11 cellular contexts compared by ENCODE assay signal in genomic region chr9:136839229-136840139, GRCh38. TPM values are rescaled to one million over a fixed set of nuclear protein-coding genes. Genes with fewer than 3 reads are reported as not detected.
A peak's percentile ranks its signal among the peaks of the same experiment; 100 is the strongest.
DNase-seq lines count a peak whose midpoint lies in the region; ATAC-seq and TF ChIP-seq lines count a peak whose summit lies in the region.
"Had no signal": no experiment of that assay in that cellular context is flagged by ENCODE, and none has a peak within 500 bp of the region (broad histone marks: within the 10 kb centered on the region; RNA-seq: fewer than 3 reads in every experiment).

No MANE protein-coding gene starts in this region.

- peaks cover 3 to 5% (median 4%) of the 10 kb centered on the region in 3 donors for H3K4me1 Mint-ChIP-seq in IgD-negative memory B cell

- CTCF ChIA-PET in A673 (lab: Charles Lee): no interaction called here

- no peak overlapping the region for H2BK5ac ChIP-seq in mesenchymal stem cell (ENCODE audit: low read depth, low read length, poor library complexity, severe bottlenecking)

- no peak for TF ChIP-seq POLR2A in gastroesophageal sphincter (IDR thresholded peaks at IDR 0.05)

- no peaks in the 10 kb centered on the region for H3K36me3 Mint-ChIP-seq in IgD-negative memory B cell

- ATAC-seq in gastroesophageal sphincter: no peak

- no peak overlapping the region for H2BK15ac ChIP-seq in mesenchymal stem cell (ENCODE audit: low read depth, poor library complexity, severe bottlenecking)

- no peaks in the 10 kb centered on the region for H3K9me3 Mint-ChIP-seq in IgD-negative memory B cell
- H3K9me3 Mint-ChIP-seq: central memory CD8-positive, alpha-beta T cell had no signal

- intact Hi-C loops in A673 (cut with micrococcal nuclease; ENCODE audit: unreplicated experiment): loop anchor here (5.0 kb wide), 1 partner anchor 37 kb away; no protein-coding TSS in a partner anchor

- H3K18ac ChIP-seq in mesenchymal stem cell (ENCODE audit: low read depth in 1 of 2, low read length in 2 of 2): no peak overlapping the region

- no peak overlapping the region for H4K91ac ChIP-seq in mesenchymal stem cell (ENCODE audit: low read length)

- WGBS in mesenchymal stem cell: 91% methylated on average over 34 of the region's 36 CpGs
- WGBS in gastroesophageal sphincter (ENCODE audit: low coverage in 1 of 2), 2 donors: 93% methylated on average over 3 of the region's 36 CpGs; no CpG with 5 or more reads in 1 of the 2 donors

- H2BK120ac ChIP-seq in mesenchymal stem cell (ENCODE audit: low read depth, low read length): no peak overlapping the region

- DNase-seq in A673 (ENCODE audit: low spot score) (no peak), mesenchymal stem cell (no peak), G401 (ENCODE audit: low spot score) (no peak)
- DNase-seq in stimulated activated CD4-positive, alpha-beta T cell treated with anti-CD3 and anti-CD28 coated beads, Interleukin-2, amount 100 ng/mL, for 24 hours: no peak
- DNase-seq: activated naive CD4-positive, alpha-beta T cell; GOT3; NCI-H1105 treated with DMSO at 0.1 percent for 48 hours had no signal

- H3K27ac ChIP-seq in A673 (ENCODE audit: low read depth, low read length, poor library complexity, severe bottlenecking): peak overlapping the region; percentile 48
- peak overlapping the region; percentile 0 for H3K27ac ChIP-seq in mesenchymal stem cell (ENCODE audit: low read length, poor library complexity, severe bottlenecking)
- no peak overlapping the region for H3K27ac ChIP-seq in gastroesophageal sphincter

- peak overlapping the region in 2 of 3 donors; percentile 25 to 68 for H3K27ac Mint-ChIP-seq in IgD-negative memory B cell

- no peak overlapping the region for H3K23ac ChIP-seq in mesenchymal stem cell (ENCODE audit: low read length in 2 of 2)

- H2BK12ac ChIP-seq in mesenchymal stem cell (ENCODE audit: low read length in 2 of 2): no peak overlapping the region

- no peak overlapping the region for H2AFZ ChIP-seq in mesenchymal stem cell (ENCODE audit: low read depth, low read length)

- H3K9me3 ChIP-seq in A673 (ENCODE audit: low read depth, low read length, poor library complexity, severe bottlenecking): no peaks in the 10 kb centered on the region
- H3K9me3 ChIP-seq in mesenchymal stem cell (ENCODE audit: control insufficient read depth, low read length): no peaks in the 10 kb centered on the region
- no peaks in the 10 kb centered on the region for H3K9me3 ChIP-seq in gastroesophageal sphincter
- H3K9me3 ChIP-seq: SK-N-SH had no signal

- POLR2A ChIA-PET in A673 (lab: Charles Lee; ENCODE audit: low non-redundant PET): no interaction called here

- peaks cover 7% of the 10 kb centered on the region for H3K79me1 ChIP-seq in mesenchymal stem cell (replicated peaks; ENCODE audit: low read length, poor library complexity, severe bottlenecking)

- in situ Hi-C loops in G401 (cut with HindIII; ENCODE audit: low sequenced_read_pairs): no loop called here

- H4K8ac ChIP-seq in mesenchymal stem cell (ENCODE audit: low read length): no peak overlapping the region

- peaks cover 32% of the 10 kb centered on the region for H3K4me1 ChIP-seq in A673 (ENCODE audit: insufficient read depth, low read length, poor library complexity, severe bottlenecking)
- H3K4me1 ChIP-seq in mesenchymal stem cell (ENCODE audit: control insufficient read depth, insufficient read depth, low read depth, low read length): peaks cover 45% of the 10 kb centered on the region
- H3K4me1 ChIP-seq in gastroesophageal sphincter: peaks cover 0 to 42% (median 29%) of the 10 kb centered on the region in 3 donors

- H3K4me2 ChIP-seq in mesenchymal stem cell (ENCODE audit: low read length, poor library complexity, severe bottlenecking): no peak overlapping the region
- H3K4me2 ChIP-seq: SK-N-SH had no signal

- no TSS peak for BruUV-seq in A673 (replicated peaks; lab: Mats Ljungman, UMichigan)

- no peak overlapping the region for H3K9ac ChIP-seq in mesenchymal stem cell (ENCODE audit: low read length)
- H3K9ac ChIP-seq: SK-N-SH had no signal

- H3K36me3 ChIP-seq in A673 (ENCODE audit: insufficient read depth, low read length, poor library complexity, severe bottlenecking) (peaks cover 26% of the 10 kb centered on the region), mesenchymal stem cell (ENCODE audit: control insufficient read depth in 1 of 2, insufficient read depth in 2 of 2, low read depth in 1 of 2, low read length in 2 of 2) (peaks cover 12 to 62% of the 10 kb centered on the region in 2 experiments), gastroesophageal sphincter (peaks cover 0 to 61% of the 10 kb centered on the region in 2 donors)

- no peak overlapping the region for H3K4ac ChIP-seq in mesenchymal stem cell (ENCODE audit: low read depth in 1 of 2, low read length in 2 of 2)

- H3K4me3 Mint-ChIP-seq in IgD-negative memory B cell: peak overlapping the region in 1 of 4 donors; percentile 35
- H3K4me3 Mint-ChIP-seq: central memory CD8-positive, alpha-beta T cell had no signal

- no peak for TF ChIP-seq EP300 in gastroesophageal sphincter (IDR thresholded peaks at IDR 0.05)

- H3K27me3 Mint-ChIP-seq in IgD-negative memory B cell: peaks cover 4% of the 10 kb centered on the region
- H3K27me3 Mint-ChIP-seq: central memory CD8-positive, alpha-beta T cell had no signal

- no peak for TF ChIP-seq CTCF in A673 (conservative IDR thresholded peaks at IDR 0.05; ENCODE audit: low read depth, low read length)
- no peak for TF ChIP-seq CTCF in gastroesophageal sphincter (IDR thresholded peaks at IDR 0.05)

- H3K4me3 ChIP-seq in A673 (ENCODE audit: low read depth, low read length, poor library complexity, severe bottlenecking) (no peak overlapping the region), mesenchymal stem cell (ENCODE audit: insufficient read depth in 1 of 2, low read depth in 1 of 2, low read length in 2 of 2) (no peak overlapping the region), gastroesophageal sphincter (no peak overlapping the region)

- H3K14ac ChIP-seq in mesenchymal stem cell (ENCODE audit: low read length in 2 of 2): no peak overlapping the region

- H2AK5ac ChIP-seq in mesenchymal stem cell (ENCODE audit: low read length, severe bottlenecking): peak overlapping the region; percentile 1

- no peaks in the 10 kb centered on the region for H3K27me3 ChIP-seq in A673 (replicated peaks; ENCODE audit: insufficient read depth, low read depth, low read length, poor library complexity)
- H3K27me3 ChIP-seq in mesenchymal stem cell (ENCODE audit: control insufficient read depth in 1 of 2, insufficient read depth in 1 of 2, low read length in 2 of 2): peaks cover 0 to 4% of the 10 kb centered on the region in 2 experiments
- H3K27me3 ChIP-seq in gastroesophageal sphincter: peaks cover 22% of the 10 kb centered on the region

RNA-seq across cellular contexts. Expression of gene AJM1, which starts 2.8 kb away (rescaled TPM):
- total RNA-seq in A673 (2021) (1.8 and 2.0 TPM in 2 replicates), gastroesophageal sphincter (10 to 100 TPM in 1 of 4 donors, 1 to 10 TPM in 3; 2.5 to 10.9 (median 5.7) TPM)
- polyA plus RNA-seq in IgD-negative memory B cell: 0.10 TPM
- 2.3 TPM for polyA plus RNA-seq in mesenchymal stem cell (2013, experiment 1 of 2)
- polyA plus RNA-seq in mesenchymal stem cell (2013, experiment 2 of 2): 2.4 TPM
- total RNA-seq in G401 (2014; rRNA removed; shearing (Covaris generic)): 0.49 and 1.1 TPM in 2 replicates

RNA-seq across cellular contexts. Expression of gene PHPT1, which starts 9.7 kb away (rescaled TPM):
- total RNA-seq in A673 (2021): 94.7 and 109 TPM in 2 replicates
- polyA plus RNA-seq in IgD-negative memory B cell: 91.6 TPM
- 179 TPM for polyA plus RNA-seq in mesenchymal stem cell (2013, experiment 1 of 2)
- 179 TPM for polyA plus RNA-seq in mesenchymal stem cell (2013, experiment 2 of 2)
- 139 and 226 TPM in 2 replicates for total RNA-seq in G401 (2014; rRNA removed; shearing (Covaris generic))
- total RNA-seq in gastroesophageal sphincter: 10 to 100 TPM; 33.7 to 63.5 (median 43.7) TPM

RNA-seq across cellular contexts. Expression of gene MAMDC4, which starts 12.7 kb away (rescaled TPM):
- total RNA-seq in A673 (2021) (7.9 and 10.1 TPM in 2 replicates), gastroesophageal sphincter (1 to 10 TPM; 1.0 to 2.2 (median 1.8) TPM)
- polyA plus RNA-seq in IgD-negative memory B cell: 0.11 TPM
- polyA plus RNA-seq in mesenchymal stem cell (2013, experiment 1 of 2): 1.6 TPM
- polyA plus RNA-seq in mesenchymal stem cell (2013, experiment 2 of 2): 2.1 TPM
- total RNA-seq in G401 (2014; rRNA removed; shearing (Covaris generic)): 1.9 TPM in 2 replicates

RNA-seq across cellular contexts. Expression of gene EDF1, which starts 26.6 kb away (rescaled TPM):
- 321 and 330 TPM in 2 replicates for total RNA-seq in A673 (2021)
- polyA plus RNA-seq in IgD-negative memory B cell: 378 TPM
- 391 TPM for polyA plus RNA-seq in mesenchymal stem cell (2013, experiment 1 of 2)
- polyA plus RNA-seq in mesenchymal stem cell (2013, experiment 2 of 2): 389 TPM
- 308 and 348 TPM in 2 replicates for total RNA-seq in G401 (2014; rRNA removed; shearing (Covaris generic))
- 100 to 1,000 TPM; 283 to 353 (median 323) TPM for total RNA-seq in gastroesophageal sphincter

RNA-seq across cellular contexts. Expression of gene RABL6, which starts 31.7 kb away (rescaled TPM):
- 208 and 210 TPM in 2 replicates for total RNA-seq in A673 (2021)
- polyA plus RNA-seq in IgD-negative memory B cell: 19.7 TPM
- polyA plus RNA-seq in mesenchymal stem cell (2013, experiment 1 of 2): 74.0 TPM
- 70.6 TPM for polyA plus RNA-seq in mesenchymal stem cell (2013, experiment 2 of 2)
- 199 and 222 TPM in 2 replicates for total RNA-seq in G401 (2014; rRNA removed; shearing (Covaris generic))
- 100 to 1,000 TPM in 1 of 4 donors, 10 to 100 TPM in 3; 54.8 to 109 (median 71.2) TPM for total RNA-seq in gastroesophageal sphincter

Comparison
In these comparisons a context has a peak if more than half of its experiments do, and no peak if none do; other contexts are left out.
1. H3K27ac ChIP-seq: peak in A673 (single experiment) and mesenchymal stem cell (single experiment); none in gastroesophageal sphincter (0 of 4).